8 cellular contexts compared by ENCODE assay signal in the genomic region with DNA sequence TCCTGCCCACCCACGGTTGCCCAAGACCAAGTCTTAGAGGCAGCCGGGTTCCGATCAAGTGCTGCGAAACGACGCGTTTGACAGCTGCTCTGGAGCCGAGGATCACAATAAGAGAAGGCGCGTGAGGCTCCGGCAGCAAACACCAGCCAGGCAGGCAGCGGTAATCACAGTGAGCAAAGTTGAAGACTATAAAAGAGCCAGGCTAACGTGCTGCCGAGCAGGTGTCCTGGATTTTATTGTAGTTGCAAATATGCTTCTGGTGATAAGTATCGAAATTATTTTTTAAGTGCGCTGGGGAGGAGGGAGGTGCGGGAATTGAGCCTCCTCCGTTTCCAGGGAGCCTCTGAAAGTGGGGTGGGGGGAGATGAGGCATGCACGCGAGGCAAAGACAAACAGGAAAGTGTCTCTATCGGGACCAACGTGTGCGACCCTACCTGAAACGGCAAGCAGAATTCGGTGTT.
DNase-seq lines count a peak whose midpoint lies in the region; ATAC-seq and TF ChIP-seq lines count a peak whose summit lies in the region.

No MANE protein-coding gene starts in this region.

- H3K27me3 ChIP-seq in NT2/D1 (ENCODE audit: insufficient read depth, insufficient read length), result peaks cover 42% of the 10 kb centered on the region

- DNase-seq in COR-L47 (lab: John Stamatoyannopoulos, UW), result peak; percentile 10
- DNase-seq in NT2/D1 (ENCODE audit: low read depth, low spot score), result no peak
- DNase-seq in fibroblast of pulmonary artery (ENCODE audit: low read depth), result peak; percentile 16
- peak in 37 of 56 donors; percentile 6 to 63 (median 36) for DNase-seq in nucleus accumbens (lab: John Stamatoyannopoulos, UW)
- no peak for DNase-seq in AG08395 (ENCODE audit: low spot score)
- DNase-seq in activated CD4-positive, alpha-beta T cell treated with anti-CD3 and anti-CD28 coated beads, Interleukin-2, amount 50 U/mL, for 48 hours, result no peak

- H3K4me1 ChIP-seq in NT2/D1 (ENCODE audit: insufficient read depth, insufficient read length), result no peaks in the 10 kb centered on the region

- H3K4me3 ChIP-seq in NT2/D1 (ENCODE audit: insufficient read length, low read depth) (peak overlapping the region; percentile 42), fibroblast of pulmonary artery (replicated peaks; ENCODE audit: low read depth, low read length) (peak overlapping the region; percentile 43)

- TF ChIP-seq CTCF in fibroblast of pulmonary artery (IDR thresholded peaks at IDR 0.05; ENCODE audit: low read length, missing control alignments), result no peak

- H3K9ac ChIP-seq in NT2/D1 (ENCODE audit: insufficient read length, low read depth), result peak overlapping the region; percentile 17

- no peaks in the 10 kb centered on the region for H3K36me3 ChIP-seq in NT2/D1 (ENCODE audit: insufficient read depth, insufficient read length, low read length)

- no peaks in the 10 kb centered on the region for H3K9me3 ChIP-seq in NT2/D1 (ENCODE audit: insufficient read depth, low read length)

- ATAC-seq in HG02981 (IDR thresholded peaks at IDR 0.05; ENCODE audit: unreplicated experiment) (no peak), GM21723 (IDR thresholded peaks at IDR 0.05; ENCODE audit: unreplicated experiment) (no peak)

Comparison
In these comparisons a context has a peak if more than half of its experiments do, and no peak if none do; other contexts are left out.
1. DNase-seq: peak in COR-L47 (single experiment), fibroblast of pulmonary artery (single experiment) and nucleus accumbens (37 of 56); none in NT2/D1 (single experiment), AG08395 (single experiment) and activated CD4-positive, alpha-beta T cell treated with anti-CD3 and anti-CD28 coated beads, Interleukin-2, amount 50 U/mL, for 48 hours (0 of 2).